In genomic region chr1:145855426-145855948, GRCh38 we compare ENCODE assay signal across 19 cellular contexts. TPM values are rescaled to one million over a fixed set of nuclear protein-coding genes. Genes with fewer than 3 reads are reported as not detected.
DNase-seq lines count a peak whose midpoint lies in the region; TF ChIP-seq lines count a peak whose summit lies in the region.
"Had no signal": no experiment of that assay in that cellular context is flagged by ENCODE, and none has a peak within 500 bp of the region (broad histone marks: within the 10 kb centered on the region; RNA-seq: fewer than 3 reads in every experiment).

No MANE protein-coding gene starts in this region.

- no peak for TF ChIP-seq POLR2A in NB4 (IDR thresholded peaks at IDR 0.05; ENCODE audit: extremely low read depth, insufficient read length)

- H3K27me3 ChIP-seq in cardiac muscle cell, result no peaks in the 10 kb centered on the region
- H3K27me3 ChIP-seq: gastrocnemius medialis, right atrium auricular region had no signal

- intact Hi-C loops in cardiac septum (cut with DNase I), result no loop called here
- intact Hi-C loops in posterior cingulate gyrus (cut with DNase I), result no loop called here

- H3K4me3 ChIP-seq in cardiac muscle cell, result no peak overlapping the region
- H3K4me3 ChIP-seq in NB4 (ENCODE audit: low read depth, low read length), result no peak overlapping the region
- no peak overlapping the region for H3K4me3 ChIP-seq in choroid plexus epithelial cell (ENCODE audit: low read depth, low read length)
- H3K4me3 ChIP-seq: gastrocnemius medialis, lung, right atrium auricular region, SK-N-MC had no signal

- DNase-seq in cardiac muscle cell (ENCODE audit: low read depth in 1 of 2, low spot score in 1 of 2) (no peak), cardiac septum (ENCODE audit: low spot score) (no peak), NB4 (ENCODE audit: low read depth) (no peak), choroid plexus epithelial cell (ENCODE audit: low read depth) (no peak), posterior cingulate gyrus (no peak), SKM-1 (lab: John Stamatoyannopoulos, UW; ENCODE audit: unreplicated experiment) (no peak), HuH-7 (ENCODE audit: low spot score) (no peak)
- no peak for DNase-seq in activated CD4-positive, alpha-beta T cell treated with anti-CD3 and anti-CD28 coated beads for 1 hour
- DNase-seq: activated CD4-positive, alpha-beta memory T cell treated with anti-CD3 and anti-CD28 coated beads, Interleukin-2, amount 10 ng/mL, durations not matched to agents 7 days and 5 days; activated gamma-delta T cell; DMS 273 treated with DMSO at 0.1 percent for 48 hours; effector CD8-positive, alpha-beta T cell; gastrocnemius medialis; GOT3; NCI-H1105 treated with DMSO at 0.1 percent for 48 hours; NCI-H2227 treated with DMSO at 0.1 percent for 48 hours had no signal

- H3K36me3 ChIP-seq in cardiac muscle cell, result peaks cover 32% of the 10 kb centered on the region

- TF ChIP-seq CTCF in cardiac muscle cell (IDR thresholded peaks at IDR 0.05; ENCODE audit: low read depth, low read length) (peak; percentile 9), NB4 (IDR thresholded peaks at IDR 0.05; ENCODE audit: low read depth, low read length) (peak; percentile 3), choroid plexus epithelial cell (conservative IDR thresholded peaks at IDR 0.05; ENCODE audit: low read depth, low read length) (peak; percentile 19)

- H3K27ac ChIP-seq in cardiac muscle cell, result no peak overlapping the region
- H3K27ac ChIP-seq: gastrocnemius medialis, right atrium auricular region, SK-N-MC had no signal

- H3K9me3 ChIP-seq in cardiac muscle cell (ENCODE audit: low read depth), result no peaks in the 10 kb centered on the region
- H3K9me3 ChIP-seq: gastrocnemius medialis, right atrium auricular region had no signal

- H3K4me1 ChIP-seq in cardiac muscle cell (ENCODE audit: low read depth), result no peaks in the 10 kb centered on the region

RNA-seq across cellular contexts. Expression of gene PIAS3, which starts 3.4 kb away (rescaled TPM):
- total RNA-seq in cardiac muscle cell (22.2 and 23.7 TPM in 2 replicates), cardiac septum (19.7 TPM)
- polyA plus RNA-seq in cardiac muscle cell, result 40.5 and 61.5 TPM in 2 replicates

RNA-seq across cellular contexts. Expression of gene NUDT17, which starts 10.1 kb away (rescaled TPM):
- total RNA-seq in cardiac muscle cell (19.7 and 23.1 TPM in 2 replicates), cardiac septum (2.7 TPM)
- 15.7 and 17.0 TPM in 2 replicates for polyA plus RNA-seq in cardiac muscle cell

RNA-seq across cellular contexts. Expression of gene ANKRD35, which starts 30.2 kb away (rescaled TPM):
- total RNA-seq in cardiac muscle cell (0.11 TPM in 1 of 2 replicates, not detected in the other), cardiac septum (0.73 TPM)
- polyA plus RNA-seq in cardiac muscle cell, result 0.64 and 0.77 TPM in 2 replicates

RNA-seq across cellular contexts. Expression of gene POLR3C, which starts 31.5 kb away (rescaled TPM):
- total RNA-seq in cardiac muscle cell, result 31.4 and 34.9 TPM in 2 replicates
- polyA plus RNA-seq in cardiac muscle cell, result 33.2 and 44.6 TPM in 2 replicates
- 14.0 TPM for total RNA-seq in cardiac septum

RNA-seq across cellular contexts. Expression of gene RNF115, which starts 31.6 kb away (rescaled TPM):
- total RNA-seq in cardiac muscle cell, result 15.7 and 18.8 TPM in 2 replicates
- polyA plus RNA-seq in cardiac muscle cell, result 12.9 and 14.5 TPM in 2 replicates
- 74.5 TPM for total RNA-seq in cardiac septum
